8 cellular contexts compared by ENCODE assay signal in the genomic region with DNA sequence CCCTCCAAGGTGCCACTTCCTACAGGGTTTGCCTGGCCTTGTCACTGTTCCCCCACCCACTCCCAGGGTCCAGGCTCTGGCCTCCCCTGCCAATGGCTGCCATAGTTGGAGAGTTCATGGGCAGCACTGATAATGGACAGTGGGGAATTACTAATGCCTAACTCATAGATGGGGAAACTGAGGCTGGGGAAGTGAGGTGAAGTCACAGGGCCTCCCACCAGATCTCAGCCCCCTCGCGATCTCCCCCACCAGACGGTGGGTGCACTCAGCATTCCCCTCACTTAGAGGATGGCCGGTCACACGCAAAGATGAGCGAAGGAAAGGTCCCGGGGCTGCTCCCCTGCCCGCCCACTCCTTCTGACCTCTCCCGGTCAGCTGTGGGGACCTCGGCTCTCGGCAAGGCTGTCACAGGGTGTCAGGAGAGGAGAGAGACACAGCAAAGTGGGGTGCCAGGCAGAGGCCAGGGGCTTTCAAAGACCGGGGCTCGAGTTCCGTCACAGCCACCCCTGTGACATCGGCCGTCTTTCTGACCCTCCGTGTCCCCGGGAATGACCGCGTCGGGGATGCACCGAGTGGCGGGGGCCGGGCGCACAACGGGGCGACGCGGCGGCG.
DNase-seq lines count a peak whose midpoint lies in the region; ATAC-seq and TF ChIP-seq lines count a peak whose summit lies in the region.

No MANE protein-coding gene starts in this region.

- no peaks in the 10 kb centered on the region for H3K9me3 ChIP-seq in esophagus squamous epithelium

- TF ChIP-seq POLR2A in esophagus squamous epithelium (IDR thresholded peaks at IDR 0.05) = no peak

- peak overlapping the region; percentile 65 to 88 (median 80) for H3K27ac ChIP-seq in esophagus squamous epithelium

- TF ChIP-seq CTCF in esophagus squamous epithelium (IDR thresholded peaks at IDR 0.05) (no peak), retinal pigment epithelial cell (conservative IDR thresholded peaks at IDR 0.05; ENCODE audit: low read depth, low read length) (no peak)

- H3K4me1 ChIP-seq in esophagus squamous epithelium = peaks cover 18 to 45% (median 23%) of the 10 kb centered on the region in 3 donors

- H3K4me1 Mint-ChIP-seq in T-cell = peaks cover 5 to 15% (median 7%) of the 10 kb centered on the region in 3 donors

- no peak overlapping the region for H3K27ac Mint-ChIP-seq in T-cell

- H3K36me3 ChIP-seq in esophagus squamous epithelium = no peaks in the 10 kb centered on the region

- H3K27me3 Mint-ChIP-seq in T-cell = peaks cover 46 to 52% of the 10 kb centered on the region in 2 donors

- POLR2A ChIA-PET in T-cell (lab: Charles Lee) = no interaction called here

- no peak for ATAC-seq in T-cell (replicated peaks in 1 of 4)
- no peak for ATAC-seq in GM19328 (IDR thresholded peaks at IDR 0.05; ENCODE audit: unreplicated experiment)
- ATAC-seq in GM19397 (IDR thresholded peaks at IDR 0.05; ENCODE audit: unreplicated experiment) = no peak

- peak overlapping the region; percentile 69 to 78 (median 73) for H3K4me3 Mint-ChIP-seq in T-cell

- CTCF ChIA-PET in T-cell (lab: Charles Lee) = interaction anchor here in 1 of 2 donors (0.6 kb wide), 1 partner anchor 46 kb away, joined by 5 read pairs; no protein-coding TSS in a partner anchor

- DNase-seq in Daoy (ENCODE audit: low read depth) (peak; percentile 10), T-cell (no peak), esophagus squamous epithelium (lab: John Stamatoyannopoulos, UW) (no peak), retinal pigment epithelial cell (ENCODE audit: low read depth) (no peak), D341Med (ENCODE audit: low spot score) (no peak), DMS114 treated with DMSO at 0.1 percent for 48 hours (lab: John Stamatoyannopoulos, UW; ENCODE audit: unreplicated experiment) (no peak)

- intact Hi-C loops in esophagus squamous epithelium (cut with DNase I) = no loop called here

- H3K4me3 ChIP-seq in esophagus squamous epithelium = peak overlapping the region; percentile 52 to 79 (median 74)
- H3K4me3 ChIP-seq in retinal pigment epithelial cell (ENCODE audit: low read length) = peak overlapping the region; percentile 38

- H3K27me3 ChIP-seq in esophagus squamous epithelium = no peaks in the 10 kb centered on the region

- 60 to 82% methylated on average over 1 to 3 of the region's 31 CpGs for WGBS in esophagus squamous epithelium, 2 donors

- H3K36me3 Mint-ChIP-seq in T-cell = no peaks in the 10 kb centered on the region

- no peaks in the 10 kb centered on the region for H3K9me3 Mint-ChIP-seq in T-cell
